ENCODE assay signal across 36 cellular contexts in the genomic region with DNA sequence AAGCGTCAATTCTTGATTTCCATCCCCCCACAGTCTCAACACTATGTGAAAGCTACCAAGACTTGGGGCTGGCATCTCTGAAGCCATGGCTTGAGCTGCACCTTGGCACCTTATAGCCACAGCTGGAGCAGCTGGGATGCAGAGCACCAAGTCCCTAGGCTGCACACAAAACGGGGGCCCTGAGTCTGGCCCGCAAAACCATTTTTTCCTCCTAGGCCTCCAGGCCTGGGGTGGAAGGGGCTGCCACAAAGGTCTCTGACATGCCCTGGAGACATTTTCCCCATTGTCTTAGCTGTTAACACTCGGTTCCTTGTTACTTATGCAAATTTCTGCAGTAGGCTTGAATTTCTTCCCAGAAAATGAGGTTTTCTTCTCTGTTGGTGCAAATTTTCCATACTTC.
"Had no signal": no experiment of that assay in that cellular context is flagged by ENCODE, and none has a peak within 500 bp of the region (broad histone marks: within the 10 kb centered on the region; RNA-seq: fewer than 3 reads in every experiment).

No MANE protein-coding gene starts in this region.

- H3K4me3 ChIP-seq: MG63 had no signal

- H3K27me3 ChIP-seq: MG63 had no signal

- DNase-seq: MG63, MM.1S, MV-4-11, NCI-H1048, NCI-H1092, NCI-H1092 treated with DMSO at 0.1 percent for 48 hours, NCI-H1105, NCI-H1105 treated with DMSO at 0.1 percent for 48 hours, NCI-H1417, NCI-H1417 treated with DMSO at 0.1 percent for 48 hours, NCI-H1436, NCI-H1436 treated with DMSO at 0.1 percent for 48 hours, NCI-H146, NCI-H1694, NCI-H1694 treated with DMSO at 0.1 percent for 48 hours, NCI-H187, NCI-H187 treated with DMSO at 0.1 percent for 48 hours, NCI-H1930, NCI-H2029, NCI-H2029 treated with DMSO at 0.1 percent for 48 hours, NCI-H2081, NCI-H2081 treated with DMSO at 0.1 percent for 48 hours, NCI-H2107, NCI-H2171, NCI-H2171 treated with DMSO at 0.1 percent for 48 hours, NCI-H2227 treated with DMSO at 0.1 percent for 48 hours, NCI-H226, NCI-H345, NCI-H446, NCI-H446 treated with DMSO at 0.1 percent for 48 hours, NCI-H510A, NCI-H510A treated with DMSO at 0.1 percent for 48 hours, NCI-H524, NCI-H524 treated with DMSO at 0.1 percent for 48 hours, NCI-H526, NCI-H526 treated with DMSO at 0.1 percent for 48 hours had no signal

- H3K36me3 ChIP-seq: MG63 had no signal

- H3K9me3 ChIP-seq: MG63 had no signal
